ENCODE assay signal across 8 cellular contexts in the genomic region with DNA sequence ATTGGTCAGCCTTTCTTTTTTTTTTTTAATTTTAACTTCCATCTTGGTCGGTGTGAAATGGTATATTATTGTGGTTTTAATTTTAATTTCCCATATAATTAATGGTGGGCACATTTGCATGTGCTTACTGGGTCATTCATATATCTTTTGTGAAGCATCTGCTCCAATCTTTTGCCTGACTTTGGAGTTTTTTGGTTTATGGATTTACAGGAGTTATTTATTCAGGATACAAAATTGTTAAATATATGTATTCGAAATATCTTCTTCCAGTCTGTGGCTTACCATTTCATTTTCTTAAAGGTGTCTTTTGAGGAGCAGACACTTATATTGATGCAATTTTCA. TPM values are rescaled to one million over a fixed set of nuclear protein-coding genes. Genes with fewer than 3 reads are reported as not detected.
DNase-seq lines count a peak whose midpoint lies in the region; ATAC-seq and TF ChIP-seq lines count a peak whose summit lies in the region.

No MANE protein-coding gene starts in this region.

- DNase-seq in activated CD8-positive, alpha-beta memory T cell treated with anti-CD3 and anti-CD28 coated beads, Interleukin-2, amount 10 ng/mL, durations not matched to agents 7 days and 5 days = no peak
- DNase-seq in activated CD8-positive, alpha-beta memory T cell treated with anti-CD3 and anti-CD28 coated beads for 24 hours = no peak
- DNase-seq in ACHN = no peak
- no peak for DNase-seq in stimulated activated CD4-positive, alpha-beta T cell treated with anti-CD3 and anti-CD28 coated beads, Interleukin-1b, Interleukin-23, amount 100 ng/mL, for 48 hours

- H3K4me3 ChIP-seq in liver (ENCODE audit: low read depth in 1 of 3, low read length in 3 of 3) (peak overlapping the region in 2 of 3 donors; percentile 53 to 60), thymus (ENCODE audit: low read length) (peak overlapping the region; percentile 92)

- in situ Hi-C loops in ACHN (cut with HindIII; ENCODE audit: low pct_ligation_motif_present, low pct_unique_long_range_greater_than_20kb, low sequenced_read_pairs) = no loop called here

- no peak for TF ChIP-seq CTCF in liver (IDR thresholded peaks at IDR 0.05; ENCODE audit: low read depth, low read length, missing input control)

- peaks cover 50% of the 10 kb centered on the region for H3K4me1 Mint-ChIP-seq in activated CD8-positive, alpha-beta memory T cell treated with anti-CD3 and anti-CD28 coated beads, Interleukin-2, amount 10 ng/mL, durations not matched to agents 7 days and 5 days

- peaks cover 49% of the 10 kb centered on the region for H3K36me3 Mint-ChIP-seq in activated CD8-positive, alpha-beta memory T cell treated with anti-CD3 and anti-CD28 coated beads, Interleukin-2, amount 10 ng/mL, durations not matched to agents 7 days and 5 days

- ATAC-seq in activated CD8-positive, alpha-beta memory T cell treated with anti-CD3 and anti-CD28 coated beads, Interleukin-2, amount 10 ng/mL, durations not matched to agents 7 days and 5 days = no peak
- no peak for ATAC-seq in HG02571 (IDR thresholded peaks at IDR 0.05; ENCODE audit: unreplicated experiment)

- no peaks in the 10 kb centered on the region for H3K27me3 Mint-ChIP-seq in activated CD8-positive, alpha-beta memory T cell treated with anti-CD3 and anti-CD28 coated beads, Interleukin-2, amount 10 ng/mL, durations not matched to agents 7 days and 5 days

- H3K27ac Mint-ChIP-seq in activated CD8-positive, alpha-beta memory T cell treated with anti-CD3 and anti-CD28 coated beads, Interleukin-2, amount 10 ng/mL, durations not matched to agents 7 days and 5 days = peak overlapping the region; percentile 96

- 9% methylated on average over 2 of the region's 2 CpGs for WGBS in liver
- WGBS in thymus = 20% methylated on average over 2 of the region's 2 CpGs

- CTCF ChIA-PET in activated CD8-positive, alpha-beta memory T cell treated with anti-CD3 and anti-CD28 coated beads, Interleukin-2, amount 10 ng/mL, durations not matched to agents 7 days and 5 days (lab: Charles Lee) = interaction anchor here (0.7 to 4.9 kb wide), 11 partner anchors 18 to 148 kb away, joined by 3 to 38 read pairs (median 8); a partner anchor contains a TSS

- peak overlapping the region; percentile 88 for H3K4me3 Mint-ChIP-seq in activated CD8-positive, alpha-beta memory T cell treated with anti-CD3 and anti-CD28 coated beads, Interleukin-2, amount 10 ng/mL, durations not matched to agents 7 days and 5 days

- H3K27ac ChIP-seq in angular gyrus (ENCODE audit: low read depth, low read length) (peak overlapping the region; percentile 75), liver (ENCODE audit: low read depth in 1 of 2, low read length in 2 of 2) (peak overlapping the region; percentile 62 to 78), thymus (ENCODE audit: low read depth) (no peak overlapping the region)

- no peaks in the 10 kb centered on the region for H3K9me3 Mint-ChIP-seq in activated CD8-positive, alpha-beta memory T cell treated with anti-CD3 and anti-CD28 coated beads, Interleukin-2, amount 10 ng/mL, durations not matched to agents 7 days and 5 days (ENCODE audit: low read depth)

- H3K9me3 ChIP-seq in liver (ENCODE audit: control insufficient read depth in 4 of 4, low read length in 3 of 4) = no peaks in the 10 kb centered on the region
- H3K9me3 ChIP-seq in thymus (ENCODE audit: control insufficient read depth) = no peaks in the 10 kb centered on the region

- no peaks in the 10 kb centered on the region for H3K27me3 ChIP-seq in liver (ENCODE audit: control insufficient read depth in 4 of 4, insufficient read depth in 4 of 4, low read length in 3 of 4)
- no peaks in the 10 kb centered on the region for H3K27me3 ChIP-seq in thymus (ENCODE audit: control insufficient read depth, insufficient read depth)

- H3K36me3 ChIP-seq in liver (ENCODE audit: control insufficient read depth in 4 of 4, insufficient read depth in 3 of 4, low read depth in 1 of 4, low read length in 3 of 4) (peaks cover 0 to 2% (median under 1%) of the 10 kb centered on the region in 4 donors), thymus (ENCODE audit: control insufficient read depth, insufficient read depth) (no peaks in the 10 kb centered on the region)

- peak overlapping the region in 1 of 2 donors; percentile 51 for H3K9ac ChIP-seq in liver (ENCODE audit: low read depth in 1 of 2, low read length in 2 of 2)

- TF ChIP-seq RAD21 in liver (IDR thresholded peaks at IDR 0.05) = no peak

- peaks cover 13 to 33% (median 20%) of the 10 kb centered on the region in 4 donors for H3K4me1 ChIP-seq in liver (ENCODE audit: control insufficient read depth in 4 of 4, insufficient read depth in 4 of 4, low read length in 3 of 4)
- no peaks in the 10 kb centered on the region for H3K4me1 ChIP-seq in thymus (ENCODE audit: control insufficient read depth, insufficient read depth, low read length)

TF ChIP-seq in liver, 16 proteins besides CTCF, POLR2A, EP300 and RAD21:
- TF ChIP-seq EGR1 (IDR thresholded peaks at IDR 0.05; ENCODE audit: low read depth in 2 of 2) (no peak), NR2F2 (IDR thresholded peaks at IDR 0.05) (no peak), FOXA1 (IDR thresholded peaks at IDR 0.05) (no peak), HNF4A (conservative IDR thresholded peaks at IDR 0.05) (no peak), HNF4G (IDR thresholded peaks at IDR 0.05) (no peak), TAF1 (conservative IDR thresholded peaks at IDR 0.05) (no peak), GABPA (IDR thresholded peaks at IDR 0.05 in 1 of 2, conservative IDR thresholded peaks at IDR 0.05 in 1 of 2) (no peak), FOXA2 (IDR thresholded peaks at IDR 0.05) (no peak), JUND (IDR thresholded peaks at IDR 0.05) (no peak), SP1 (IDR thresholded peaks at IDR 0.05) (no peak)
- TF ChIP-seq, protein P1, sequence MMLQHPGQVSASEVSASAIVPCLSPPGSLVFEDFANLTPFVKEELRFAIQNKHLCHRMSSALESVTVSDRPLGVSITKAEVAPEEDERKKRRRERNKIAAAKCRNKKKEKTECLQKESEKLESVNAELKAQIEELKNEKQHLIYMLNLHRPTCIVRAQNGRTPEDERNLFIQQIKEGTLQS (IDR thresholded peaks at IDR 0.05) = no peak
- TF ChIP-seq, protein P2, sequence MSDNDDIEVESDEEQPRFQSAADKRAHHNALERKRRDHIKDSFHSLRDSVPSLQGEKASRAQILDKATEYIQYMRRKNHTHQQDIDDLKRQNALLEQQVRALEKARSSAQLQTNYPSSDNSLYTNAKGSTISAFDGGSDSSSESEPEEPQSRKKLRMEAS (IDR thresholded peaks at IDR 0.05) = no peak

RNA-seq across cellular contexts. Expression of a gene that starts 0.7 kb away (rescaled TPM):
- 10 to 100 TPM; 27.1 to 40.0 TPM for total RNA-seq in activated CD8-positive, alpha-beta memory T cell treated with anti-CD3 and anti-CD28 coated beads, Interleukin-2, amount 10 ng/mL, durations not matched to agents 7 days and 5 days
- total RNA-seq in liver = 1 to 10 TPM; 6.7 to 7.4 TPM
- polyA plus RNA-seq in liver = 1 to 10 TPM; 2.6 to 5.9 TPM
- 14.4 TPM for polyA plus RNA-seq in thymus

RNA-seq across cellular contexts. Expression of a gene that starts 25.4 kb away (rescaled TPM):
- total RNA-seq in activated CD8-positive, alpha-beta memory T cell treated with anti-CD3 and anti-CD28 coated beads, Interleukin-2, amount 10 ng/mL, durations not matched to agents 7 days and 5 days = 10 to 100 TPM; 20.8 to 22.2 TPM
- total RNA-seq in liver = 1 to 10 TPM; 1.0 to 6.2 TPM
- polyA plus RNA-seq in liver (10 to 100 TPM in 1 of 2 donors, 1 to 10 TPM in 1; 2.6 to 17.0 TPM), thymus (28.5 TPM)

RNA-seq across cellular contexts. Expression of a gene that starts 25.7 kb away (rescaled TPM):
- total RNA-seq in activated CD8-positive, alpha-beta memory T cell treated with anti-CD3 and anti-CD28 coated beads, Interleukin-2, amount 10 ng/mL, durations not matched to agents 7 days and 5 days = 10 to 100 TPM; 12.1 to 15.2 TPM
- 10 to 100 TPM; 14.7 to 19.9 TPM for total RNA-seq in liver
- polyA plus RNA-seq in liver (1 to 10 TPM; 4.8 to 6.0 TPM), thymus (12.1 TPM)

RNA-seq across cellular contexts. Expression of a gene that starts 46.3 kb away (rescaled TPM):
- 10 to 100 TPM; 48.7 to 56.6 TPM for total RNA-seq in activated CD8-positive, alpha-beta memory T cell treated with anti-CD3 and anti-CD28 coated beads, Interleukin-2, amount 10 ng/mL, durations not matched to agents 7 days and 5 days
- 10 to 100 TPM; 22.3 to 28.6 TPM for total RNA-seq in liver
- 100 to 1,000 TPM in 1 of 2 donors, 10 to 100 TPM in 1; 36.3 to 118 TPM for polyA plus RNA-seq in liver
- polyA plus RNA-seq in thymus = 42.9 TPM
